13 cellular contexts compared by ENCODE assay signal in genomic region chr1:169361281-169361680, GRCh38.
"Had no signal": no experiment of that assay in that cellular context is flagged by ENCODE, and none has a peak within 500 bp of the region (broad histone marks: within the 10 kb centered on the region; RNA-seq: fewer than 3 reads in every experiment).

No MANE protein-coding gene starts in this region.

- H3K4me3 ChIP-seq: dorsolateral prefrontal cortex, esophagus muscularis mucosa, right atrium auricular region, tibial nerve, vagina had no signal

- H3K27ac ChIP-seq: brain microvascular endothelial cell, esophagus muscularis mucosa, parathyroid adenoma, right atrium auricular region, tibial nerve, vagina had no signal

- DNase-seq: activated CD4-positive, alpha-beta T cell treated with anti-CD3 and anti-CD28 coated beads for 1 hour; activated CD4-positive, alpha-beta T cell treated with anti-CD3 and anti-CD28 coated beads, Interleukin-2, amount 50 U/mL, for 48 hours; brain microvascular endothelial cell; dorsolateral prefrontal cortex; hippocampal formation; kidney glomerular epithelial cell; naive B cell; small intestine had no signal

- H3K36me3 ChIP-seq: brain microvascular endothelial cell, esophagus muscularis mucosa, right atrium auricular region, vagina had no signal

- H3K79me2 ChIP-seq: parathyroid adenoma had no signal

- H3K9me3 ChIP-seq: esophagus muscularis mucosa, right atrium auricular region, tibial nerve, vagina had no signal

- H2AFZ ChIP-seq: parathyroid adenoma had no signal

- H3K4me1 ChIP-seq: parathyroid adenoma, right atrium auricular region had no signal

- H3K27me3 ChIP-seq: brain microvascular endothelial cell, dorsolateral prefrontal cortex, esophagus muscularis mucosa, right atrium auricular region, tibial nerve, vagina had no signal

- H3K9ac ChIP-seq: parathyroid adenoma had no signal
